In genomic region chrX:131812847-131813825, GRCh38 we compare ENCODE assay signal across 8 cellular contexts.
DNase-seq lines count a peak whose midpoint lies in the region; ATAC-seq lines count a peak whose summit lies in the region.

No MANE protein-coding gene starts in this region.

- H3K36me3 ChIP-seq in naive thymus-derived CD4-positive, alpha-beta T cell (ENCODE audit: control insufficient read depth in 2 of 3, insufficient read depth in 3 of 3, low read length in 3 of 3), result no peaks in the 10 kb centered on the region

- H3K4me1 ChIP-seq in naive thymus-derived CD4-positive, alpha-beta T cell (ENCODE audit: control insufficient read depth in 2 of 2, insufficient read depth in 2 of 2, low read length in 2 of 2), result peaks cover 9% of the 10 kb centered on the region in 2 donors

- peaks cover 2 to 35% (median 28%) of the 10 kb centered on the region in 7 donors for H3K4me1 Mint-ChIP-seq in naive thymus-derived CD4-positive, alpha-beta T cell

- ATAC-seq in HG03432 (IDR thresholded peaks at IDR 0.05; ENCODE audit: unreplicated experiment), result peak; percentile 94
- peak; percentile 96 for ATAC-seq in naive thymus-derived CD4-positive, alpha-beta T cell

- DNase-seq in AML-193 (lab: John Stamatoyannopoulos, UW), result peak; percentile 67 to 76
- DNase-seq in GM19240 (ENCODE audit: insufficient read length, low spot score), result peak; percentile 63
- peak; percentile 52 for DNase-seq in activated CD4-positive, CD25-positive, alpha-beta regulatory T cell treated with anti-CD3 and anti-CD28 coated beads, Interleukin-2, amount 50 U/mL, for 16 hours (ENCODE audit: low read depth, low spot score)
- peak; percentile 3 for DNase-seq in cerebellar cortex (ENCODE audit: low spot score)
- peak; percentile 36 to 97 (median 95) for DNase-seq in naive thymus-derived CD4-positive, alpha-beta T cell
- DNase-seq in stromal cell of bone marrow (ENCODE audit: low read depth), result peak; percentile 59
- no peak for DNase-seq in SHP77 treated with DMSO at 0.1 percent for 48 hours (lab: John Stamatoyannopoulos, UW)

- POLR2A ChIA-PET in naive thymus-derived CD4-positive, alpha-beta T cell (lab: Charles Lee), result interaction anchor here (0.7 to 1.6 kb wide), 3 partner anchors 10 to 15 kb away, joined by 3 to 7 read pairs (median 3); no protein-coding TSS in a partner anchor

- CTCF ChIA-PET in naive thymus-derived CD4-positive, alpha-beta T cell (lab: Charles Lee), result interaction anchor here (0.6 to 1.7 kb wide), 4 partner anchors 9 to 663 kb away, joined by 3 to 6 read pairs (median 4); no protein-coding TSS in a partner anchor

- peak overlapping the region; percentile 69 for H3K4me3 ChIP-seq in naive thymus-derived CD4-positive, alpha-beta T cell (ENCODE audit: low read length)

- no peaks in the 10 kb centered on the region for H3K27me3 ChIP-seq in naive thymus-derived CD4-positive, alpha-beta T cell (ENCODE audit: control insufficient read depth in 2 of 2, insufficient read depth in 2 of 2, low read length in 2 of 2)

- H3K4me3 Mint-ChIP-seq in naive thymus-derived CD4-positive, alpha-beta T cell, result peak overlapping the region; percentile 78 to 98 (median 90)

- peak overlapping the region; percentile 92 to 98 (median 95) for H3K27ac Mint-ChIP-seq in naive thymus-derived CD4-positive, alpha-beta T cell

- peaks cover 0 to 4% (median 0%) of the 10 kb centered on the region in 11 donors for H3K9me3 Mint-ChIP-seq in naive thymus-derived CD4-positive, alpha-beta T cell

- H3K27me3 Mint-ChIP-seq in naive thymus-derived CD4-positive, alpha-beta T cell, result no peaks in the 10 kb centered on the region

- no peaks in the 10 kb centered on the region for H3K9me3 ChIP-seq in naive thymus-derived CD4-positive, alpha-beta T cell (ENCODE audit: control insufficient read depth in 2 of 3, low read length in 3 of 3)

- H3K27ac ChIP-seq in naive thymus-derived CD4-positive, alpha-beta T cell (ENCODE audit: low read depth, low read length), result peak overlapping the region; percentile 75

- intact Hi-C loops in naive thymus-derived CD4-positive, alpha-beta T cell (cut with micrococcal nuclease), result loop anchor here (1.0 to 10.0 kb wide), 11 partner anchors 15 to 1732 kb away; partner anchors contain the start of genes ENOX2 (in 2 of the 2), RAP2C (in 1 of the 2), SLC25A14 (in 1 of the 2) and ZNF280C (in 1 of the 2)

- peaks cover 0 to 4% (median 0%) of the 10 kb centered on the region in 5 donors for H3K36me3 Mint-ChIP-seq in naive thymus-derived CD4-positive, alpha-beta T cell
